ENCODE assay signal across 11 cellular contexts in genomic region chr4:175671491-175671934, GRCh38.
DNase-seq lines count a peak whose midpoint lies in the region; ATAC-seq, FAIRE-seq and TF ChIP-seq lines count a peak whose summit lies in the region.
"Had no signal": no experiment of that assay in that cellular context is flagged by ENCODE, and none has a peak within 500 bp of the region (broad histone marks: within the 10 kb centered on the region; RNA-seq: fewer than 3 reads in every experiment).

No MANE protein-coding gene starts in this region.

- CTCF ChIA-PET in H1 (lab: Charles Lee; ENCODE audit: partially characterized antibody) = interaction anchor here (0.8 kb wide), 1 partner anchor 220 kb away, joined by 3 read pairs; no protein-coding TSS in a partner anchor

- H3K4me1 ChIP-seq in H1 (replicated peaks in 1 of 4; ENCODE audit: control insufficient read depth in 3 of 4, insufficient read depth in 4 of 4, low read length in 3 of 4) (peaks cover 0 to 17% (median 4%) of the 10 kb centered on the region in 4 experiments; a peak in 3 of 7 replicates), osteoblast (ENCODE audit: insufficient read depth, low read length) (no peaks in the 10 kb centered on the region), small intestine (ENCODE audit: control insufficient read depth in 2 of 2, insufficient read depth in 1 of 2, low read depth in 1 of 2, low read length in 1 of 2) (no peaks in the 10 kb centered on the region)

- H3K9me3 ChIP-seq in H1 (ENCODE audit: insufficient read depth in 2 of 2, low read depth in 1 of 2, low read length in 1 of 2) (no peaks in the 10 kb centered on the region), osteoblast (ENCODE audit: low read depth, low read length) (no peaks in the 10 kb centered on the region), small intestine (ENCODE audit: control insufficient read depth, low read depth) (no peaks in the 10 kb centered on the region)

- ATAC-seq in GM21515 (IDR thresholded peaks at IDR 0.05; ENCODE audit: unreplicated experiment) (no peak), GM19035 (IDR thresholded peaks at IDR 0.05; ENCODE audit: unreplicated experiment) (no peak), GM21529 (IDR thresholded peaks at IDR 0.05; ENCODE audit: unreplicated experiment) (no peak)
- ATAC-seq: left colon had no signal

- no peaks in the 10 kb centered on the region for H3K79me2 ChIP-seq in H1 (ENCODE audit: control insufficient read depth in 1 of 2, insufficient read depth in 2 of 2, low read length in 2 of 2)
- H3K79me2 ChIP-seq in osteoblast (ENCODE audit: insufficient read depth, low read length) = no peaks in the 10 kb centered on the region

- H3K4me3 ChIP-seq in H1 (ENCODE audit: extremely low read depth in 1 of 4, insufficient read depth in 2 of 4, low read depth in 3 of 4, low read length in 4 of 4) = peak overlapping the region in 1 of 4 experiments; percentile 44; a peak in 2 of 8 replicates
- no peak overlapping the region for H3K4me3 ChIP-seq in osteoblast (ENCODE audit: insufficient read depth, low read length)
- H3K4me3 ChIP-seq in small intestine (ENCODE audit: low read depth in 1 of 2, low read length in 2 of 2) = no peak overlapping the region

- no peak overlapping the region for H4K91ac ChIP-seq in H1 (replicated peaks; ENCODE audit: insufficient read length, low read length)

- H3K9ac ChIP-seq in H1 (replicated peaks in 1 of 4; ENCODE audit: extremely low read depth in 1 of 4, low read depth in 3 of 4, low read length in 3 of 4) = peak overlapping the region in 1 of 4 experiments; percentile 2; a peak in 2 of 7 replicates

- no peak overlapping the region for H2BK15ac ChIP-seq in H1 (ENCODE audit: low read length)

- H3K27me3 ChIP-seq in H1 (replicated peaks in 1 of 4; ENCODE audit: control insufficient read depth in 3 of 4, extremely low read depth in 1 of 4, insufficient read depth in 3 of 4, low read length in 3 of 4) (no peaks in the 10 kb centered on the region), osteoblast (ENCODE audit: insufficient read depth, low read length) (no peaks in the 10 kb centered on the region), small intestine (ENCODE audit: control insufficient read depth in 2 of 2, insufficient read depth in 2 of 2, low read length in 2 of 2) (no peaks in the 10 kb centered on the region)

- DNase-seq in Daoy (ENCODE audit: low read depth) = peak; percentile 17
- peak; percentile 24 for DNase-seq in NCI-H345 (lab: John Stamatoyannopoulos, UW)
- DNase-seq in H1 (ENCODE audit: low read depth in 1 of 2, low spot score in 2 of 2) = peak in 1 of 2 experiments; percentile 58
- no peak for DNase-seq in osteoblast (ENCODE audit: insufficient read length, low spot score, missing footprints)
- no peak for DNase-seq in small intestine
- DNase-seq: activated CD4-positive, alpha-beta T cell treated with anti-CD3 and anti-CD28 coated beads for 48 hours; left colon; NCI-H526 treated with DMSO at 0.1 percent for 48 hours had no signal

- POLR2A ChIA-PET in H1 (lab: Charles Lee; ENCODE audit: partially characterized antibody) = no interaction called here

- H2BK120ac ChIP-seq in H1 (replicated peaks; ENCODE audit: low read depth, low read length) = peak overlapping the region; percentile 79

- no peak overlapping the region for H3K4ac ChIP-seq in H1 (replicated peaks; ENCODE audit: insufficient read length, low read depth, low read length)

- H3K23ac ChIP-seq in H1 (ENCODE audit: insufficient read length) = no peak overlapping the region

- H4K8ac ChIP-seq in H1 (ENCODE audit: extremely low read depth, insufficient read depth, low read length) = peak overlapping the region; percentile 39; the same call in 1 of the 2 replicates

- H3K4me2 ChIP-seq in H1 (ENCODE audit: insufficient read depth in 1 of 2, low read depth in 2 of 2, low read length in 2 of 2) (peak overlapping the region; percentile 45 to 67; a peak in 3 of 4 replicates), osteoblast (ENCODE audit: insufficient read depth, low read length) (peak overlapping the region; percentile 13)

- no peak for FAIRE-seq in H1 (lab: Jason Lieb, UNC)
- no peak for FAIRE-seq in small intestine (lab: Jason Lieb, UNC)

- no peaks in the 10 kb centered on the region for H3K36me3 ChIP-seq in H1 (ENCODE audit: control insufficient read depth in 2 of 4, insufficient read depth in 4 of 4, low read length in 3 of 4)
- H3K36me3 ChIP-seq in osteoblast (ENCODE audit: insufficient read depth, low read length) = no peaks in the 10 kb centered on the region
- H3K36me3 ChIP-seq in small intestine (ENCODE audit: control insufficient read depth in 2 of 2, insufficient read depth in 2 of 2, low read length in 2 of 2) = no peaks in the 10 kb centered on the region

- TF ChIP-seq CTCF in H1 (IDR thresholded peaks at IDR 0.05; ENCODE audit: control extremely low read depth in 1 of 3, insufficient read depth in 1 of 3, low read depth in 1 of 3, low read length in 3 of 3) (no peak), osteoblast (IDR thresholded peaks at IDR 0.05; ENCODE audit: extremely low read depth, low read depth, low read length) (no peak)

- no peak overlapping the region for H4K5ac ChIP-seq in H1 (ENCODE audit: insufficient read length, low read depth, low read length)

- whole genome bisulfite sequencing in H1 (ENCODE audit: extremely low coverage in 1 of 2, insufficient coverage in 1 of 2, insufficient read length in 1 of 2, insufficient replicate concordance in 2 of 2, low coverage in 1 of 2, low lambda C conversion rate in 2 of 2, missing lambda C conversion rate in 1 of 2), 2 experiments = 21% methylated on average over 6 of the region's 12 CpGs; no CpG with 5 or more reads in 1 of the 2 experiments
- WGBS in small intestine, 3 donors = 13 to 19% (median 17%) methylated on average over 12 of the region's 12 CpGs

- H3K27ac ChIP-seq in H1 (ENCODE audit: low read depth, low read length) = no peak overlapping the region
- no peak overlapping the region for H3K27ac ChIP-seq in osteoblast (ENCODE audit: low read depth, low read length)
- no peak overlapping the region for H3K27ac ChIP-seq in small intestine (ENCODE audit: low read depth in 1 of 2, low read length in 1 of 2)

- H3K23me2 ChIP-seq in H1 (ENCODE audit: low read depth, low read length) = no peaks in the 10 kb centered on the region

- TF ChIP-seq RAD21 in H1 (IDR thresholded peaks at IDR 0.05 in 1 of 2, conservative IDR thresholded peaks at IDR 0.05 in 1 of 2; ENCODE audit: low read depth in 2 of 2, low read length in 2 of 2) = no peak; a peak in 1 of 4 replicates

- H4K20me1 ChIP-seq in H1 (replicated peaks in 1 of 2; ENCODE audit: control insufficient read depth in 1 of 2, insufficient read depth in 2 of 2, low read length in 2 of 2) (no peaks in the 10 kb centered on the region), osteoblast (ENCODE audit: insufficient read depth, low read length) (no peaks in the 10 kb centered on the region)

- H3K79me1 ChIP-seq in H1 (ENCODE audit: low read depth, low read length) = no peaks in the 10 kb centered on the region

- peak overlapping the region; percentile 48 for H2BK5ac ChIP-seq in H1 (ENCODE audit: low read depth, low read length)

- H2AK5ac ChIP-seq in H1 (ENCODE audit: low read depth, low read length) = no peak overlapping the region

- no peak overlapping the region for H3K56ac ChIP-seq in H1 (replicated peaks; ENCODE audit: insufficient read length, low read depth, low read length)

- no peak overlapping the region for H3K14ac ChIP-seq in H1 (ENCODE audit: insufficient read length)

- H2AFZ ChIP-seq in H1 (ENCODE audit: low read length) (peak overlapping the region; percentile 90), osteoblast (ENCODE audit: low read length) (no peak overlapping the region)

- no peak for TF ChIP-seq EP300 in H1 (IDR thresholded peaks at IDR 0.05; ENCODE audit: borderline replicate concordance in 1 of 2, low read depth in 2 of 2, low read length in 2 of 2)

- peak overlapping the region; percentile 68; the same call in 1 of the 2 replicates for H2BK12ac ChIP-seq in H1 (ENCODE audit: low read depth, low read length)

- H3K18ac ChIP-seq in H1 (ENCODE audit: extremely low read depth, low read length) = no peak overlapping the region

- peak overlapping the region; percentile 84; the same call in 1 of the 2 replicates for H2BK20ac ChIP-seq in H1 (ENCODE audit: low read length)

- TF ChIP-seq POLR2A in H1 (IDR thresholded peaks at IDR 0.05; ENCODE audit: control extremely low read depth in 1 of 2, low read depth in 2 of 2, low read length in 2 of 2) = no peak

Comparison
In these comparisons a context has a peak if more than half of its experiments do, and no peak if none do; other contexts are left out.
1. DNase-seq: peak in Daoy (single experiment) and NCI-H345 (single experiment); none in osteoblast (single experiment) and small intestine (single experiment).